1 cellular context compared by ENCODE assay signal in the genomic region with DNA sequence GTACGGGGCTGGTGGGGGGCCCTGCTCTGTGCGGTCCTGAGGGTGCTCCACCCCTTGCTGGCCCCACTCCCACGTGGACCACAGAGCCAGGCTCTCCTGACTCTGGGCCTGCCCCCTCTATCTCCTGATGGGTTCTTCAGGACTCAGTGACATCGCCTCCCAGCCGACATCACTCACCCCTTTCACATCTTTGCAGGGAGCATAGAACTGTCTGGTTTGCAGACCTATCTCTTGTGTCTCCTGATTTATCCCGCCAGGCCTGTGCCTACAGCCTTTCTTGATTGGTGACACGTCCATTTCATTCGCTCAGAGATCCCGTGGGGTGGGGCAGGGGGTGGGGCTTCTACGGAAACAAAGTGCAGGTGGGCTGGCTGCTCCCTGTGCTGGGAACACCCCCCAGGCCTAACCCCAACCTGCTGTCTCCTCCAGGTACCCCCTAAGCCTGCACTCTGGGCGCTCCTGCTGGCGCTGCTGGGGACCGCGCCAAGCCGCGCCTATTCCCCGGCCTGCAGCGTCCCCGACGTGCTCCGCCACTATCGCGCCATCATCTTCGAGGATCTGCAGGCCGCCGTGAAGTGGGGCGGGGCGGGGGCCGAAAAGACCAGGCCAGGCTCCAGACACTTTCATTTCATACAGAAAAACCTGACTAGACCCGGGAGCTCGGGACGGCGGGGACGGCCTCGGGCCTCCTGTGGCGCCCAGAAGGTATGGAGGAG.
TF ChIP-seq lines count a peak whose summit lies in the region.

No MANE protein-coding gene starts in this region.

TF ChIP-seq in HEK293, 187 proteins besides CTCF, POLR2A, EP300 and RAD21 (continued from another document):
- no peak for TF ChIP-seq ZNF24 (tag by site-specific recombination; IDR thresholded peaks at IDR 0.05)
- TF ChIP-seq ZBTB8A (tag by site-specific recombination; IDR thresholded peaks at IDR 0.05) = no peak
- TF ChIP-seq ZNF747 (tag by site-specific recombination; IDR thresholded peaks at IDR 0.05) = no peak
- peak; percentile 41 for TF ChIP-seq ZNF341 (tag by site-specific recombination; IDR thresholded peaks at IDR 0.05; ENCODE audit: low read depth)
- no peak for TF ChIP-seq EGR2 (tag by site-specific recombination; IDR thresholded peaks at IDR 0.05; ENCODE audit: low read depth)
- TF ChIP-seq, protein P1, sequence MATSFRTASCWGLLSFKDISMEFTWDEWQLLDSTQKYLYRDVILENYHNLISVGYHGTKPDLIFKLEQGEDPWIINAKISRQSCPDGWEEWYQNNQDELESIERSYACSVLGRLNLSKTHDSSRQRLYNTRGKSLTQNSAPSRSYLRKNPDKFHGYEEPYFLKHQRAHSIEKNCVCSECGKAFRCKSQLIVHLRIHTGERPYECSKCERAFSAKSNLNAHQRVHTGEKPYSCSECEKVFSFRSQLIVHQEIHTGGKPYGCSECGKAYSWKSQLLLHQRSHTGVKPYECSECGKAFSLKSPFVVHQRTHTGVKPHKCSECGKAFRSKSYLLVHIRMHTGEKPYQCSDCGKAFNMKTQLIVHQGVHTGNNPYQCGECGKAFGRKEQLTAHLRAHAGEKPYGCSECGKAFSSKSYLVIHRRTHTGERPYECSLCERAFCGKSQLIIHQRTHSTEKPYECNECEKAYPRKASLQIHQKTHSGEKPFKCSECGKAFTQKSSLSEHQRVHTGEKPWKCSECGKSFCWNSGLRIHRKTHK (tag by site-specific recombination; IDR thresholded peaks at IDR 0.05) = no peak
- no peak for TF ChIP-seq ZNF10 (tag by site-specific recombination; IDR thresholded peaks at IDR 0.05)
- no peak for TF ChIP-seq ZNF544 (tag by site-specific recombination; IDR thresholded peaks at IDR 0.05)
- no peak for TF ChIP-seq YY1 (tag by site-specific recombination; IDR thresholded peaks at IDR 0.05)
